36 cellular contexts compared by ENCODE assay signal in the genomic region with DNA sequence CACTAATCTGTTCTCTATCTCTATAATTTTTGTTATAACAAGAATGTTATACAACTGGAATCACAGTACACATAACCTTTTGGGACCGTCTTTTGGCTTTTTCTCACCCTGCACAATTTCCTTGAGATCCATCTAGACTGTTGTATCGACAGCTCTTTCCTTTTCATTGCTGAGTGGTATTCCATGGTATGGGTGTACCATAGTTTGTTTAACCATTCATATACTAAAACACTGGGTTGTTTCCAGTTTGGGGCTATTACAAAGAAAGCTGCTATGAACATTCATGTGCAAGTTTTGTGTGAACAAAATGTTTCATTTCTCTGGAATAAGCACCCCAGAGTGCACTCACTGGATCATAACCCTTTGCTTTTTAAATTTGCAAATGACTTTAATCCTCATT. TPM values are rescaled to one million over a fixed set of nuclear protein-coding genes. Genes with fewer than 3 reads are reported as not detected.
"Had no signal": no experiment of that assay in that cellular context is flagged by ENCODE, and none has a peak within 500 bp of the region (broad histone marks: within the 10 kb centered on the region; RNA-seq: fewer than 3 reads in every experiment).

No MANE protein-coding gene starts in this region.

- H3K27me3 ChIP-seq: SJCRH30 had no signal

- H3K36me3 ChIP-seq: SJCRH30 had no signal

- H3K4me3 ChIP-seq: PC-9, SJCRH30, SK-N-MC had no signal

- H3K4me1 ChIP-seq: SJCRH30 had no signal

- H2AFZ ChIP-seq: PC-9 had no signal

- H3K4me2 ChIP-seq: KMS-11, PC-9 had no signal

- DNase-seq: Karpas-422, MM.1S, MV-4-11, NCI-H1092, NCI-H1105, NCI-H1436 treated with DMSO at 0.1 percent for 48 hours, NCI-H1694 treated with DMSO at 0.1 percent for 48 hours, NCI-H187 treated with DMSO at 0.1 percent for 48 hours, NCI-H2029, NCI-H2081, NCI-H2171 treated with DMSO at 0.1 percent for 48 hours, NCI-H2227 treated with DMSO at 0.1 percent for 48 hours, NCI-H345, NCI-H446, NCI-H510A treated with DMSO at 0.1 percent for 48 hours, NCI-H524 treated with DMSO at 0.1 percent for 48 hours, NCI-H526 treated with DMSO at 0.1 percent for 48 hours, NCI-H82, PC-9, SHP77, SIG-M5, SJCRH30, T-cell had no signal

- FAIRE-seq: RCC 7860 had no signal

- H3K9ac ChIP-seq: KMS-11 had no signal

- H3K9me3 ChIP-seq: SJCRH30 had no signal

- H3K27ac ChIP-seq: KMS-11, PC-9, RWPE1, SJCRH30, SK-N-MC had no signal

- ATAC-seq: Panc1, Right ventricle myocardium inferior, T-cell had no signal

RNA-seq across cellular contexts. Expression of a gene that starts 15.4 kb away (rescaled TPM):
- total RNA-seq: LHCN-M2; MCF 10A; NCI-H460; OCI-LY7; PC-9; RPMI7951; SJCRH30; SK-MEL-5; T-cell; T-helper 1 cell treated with Interleukin-12 subunit alpha and Interleukin-12 subunit beta and Interleukin-4 antibody, amounts not matched to agents 30 ng/mL and 1 ng/mL, for 36 hours had no signal

RNA-seq across cellular contexts. Expression of a gene that starts 25.8 kb away (rescaled TPM):
- total RNA-seq: LHCN-M2; SK-MEL-5; T-helper 1 cell treated with Interleukin-12 subunit alpha and Interleukin-12 subunit beta and Interleukin-4 antibody, amounts not matched to agents 30 ng/mL and 1 ng/mL, for 36 hours had no signal
